Comparison of ENCODE assay signal across 14 cellular contexts in the genomic region with DNA sequence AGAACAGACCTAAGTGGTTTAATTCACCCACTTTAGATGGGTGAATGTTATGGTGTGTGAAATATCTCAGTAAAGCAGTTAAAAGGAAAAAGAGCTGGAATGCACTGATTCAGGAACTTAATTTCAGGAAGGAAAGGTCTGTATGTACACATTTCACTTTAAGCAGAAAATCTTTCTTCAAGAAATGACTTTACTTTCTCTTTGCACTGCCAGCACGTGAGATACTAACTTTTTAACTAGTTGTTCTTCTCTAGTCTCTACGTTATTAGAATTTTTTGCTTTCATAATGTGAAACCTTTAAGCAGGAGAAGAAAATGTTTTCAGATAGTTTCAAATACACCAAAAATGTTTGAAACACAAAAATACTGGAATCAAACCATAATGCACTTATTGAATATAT. TPM values are rescaled to one million over a fixed set of nuclear protein-coding genes. Genes with fewer than 3 reads are reported as not detected.
DNase-seq lines count a peak whose midpoint lies in the region; ATAC-seq, FAIRE-seq and TF ChIP-seq lines count a peak whose summit lies in the region.
"Had no signal": no experiment of that assay in that cellular context is flagged by ENCODE, and none has a peak within 500 bp of the region (broad histone marks: within the 10 kb centered on the region; RNA-seq: fewer than 3 reads in every experiment).

No MANE protein-coding gene starts in this region.

- no peaks in the 10 kb centered on the region for H4K20me1 ChIP-seq in KMS-11 (ENCODE audit: insufficient read depth)

- H3K27me3 ChIP-seq in KMS-11 (ENCODE audit: insufficient read depth, low read depth) (no peaks in the 10 kb centered on the region), small intestine (ENCODE audit: control insufficient read depth in 2 of 2, insufficient read depth in 2 of 2, low read length in 2 of 2) (no peaks in the 10 kb centered on the region)

- H3K9me3 Mint-ChIP-seq in activated T-cell treated with anti-CD3 and anti-CD28 coated beads, Interleukin-2, amount 50 U/mL, for 72 hours: no peaks in the 10 kb centered on the region
- H3K9me3 Mint-ChIP-seq in dendritic cell treated with granulocyte-macrophage colony-stimulating factor and Interleukin-4, amounts not matched to agents 40 ng/mL and 50 ng/mL, for 4 days: no peaks in the 10 kb centered on the region
- H3K9me3 Mint-ChIP-seq: nephron progenitor cell had no signal

- peak overlapping the region; percentile 56 to 70 for H3K4me3 Mint-ChIP-seq in activated T-cell treated with anti-CD3 and anti-CD28 coated beads, Interleukin-2, amount 50 U/mL, for 72 hours
- peak overlapping the region; percentile 17 for H3K4me3 Mint-ChIP-seq in dendritic cell treated with granulocyte-macrophage colony-stimulating factor and Interleukin-4, amounts not matched to agents 40 ng/mL and 50 ng/mL, for 4 days
- H3K4me3 Mint-ChIP-seq: nephron progenitor cell had no signal

- no peak overlapping the region for H3K4me2 ChIP-seq in KMS-11

- no peaks in the 10 kb centered on the region for H3K79me2 ChIP-seq in KMS-11 (ENCODE audit: insufficient read depth, low read depth)

- H3K9ac ChIP-seq in KMS-11: no peak overlapping the region

- H3K36me3 ChIP-seq in KMS-11 (ENCODE audit: insufficient read depth): no peaks in the 10 kb centered on the region
- H3K36me3 ChIP-seq in small intestine (ENCODE audit: control insufficient read depth in 2 of 2, insufficient read depth in 2 of 2, low read length in 2 of 2): no peaks in the 10 kb centered on the region
- H3K36me3 ChIP-seq: gastroesophageal sphincter had no signal

- FAIRE-seq in small intestine (lab: Jason Lieb, UNC): peak; percentile 76
- FAIRE-seq: urothelium cell line had no signal

- H3K4me3 ChIP-seq in KMS-11 (IDR thresholded peaks at IDR 0.05; ENCODE audit: insufficient read depth, low read depth, low read length): no peak overlapping the region
- H3K4me3 ChIP-seq in small intestine (ENCODE audit: low read depth in 1 of 2, low read length in 2 of 2): no peak overlapping the region
- H3K4me3 ChIP-seq: gastroesophageal sphincter had no signal

- intact Hi-C loops in dendritic cell treated with granulocyte-macrophage colony-stimulating factor and Interleukin-4, amounts not matched to agents 40 ng/mL and 50 ng/mL, for 4 days (cut with micrococcal nuclease): no loop called here
- intact Hi-C loops in Right ventricle myocardium inferior (cut with DNase I): no loop called here

- 4 to 13% (median 7%) methylated on average over 2 of the region's 2 CpGs for WGBS in small intestine, 3 donors

- no peak for DNase-seq in activated T-cell treated with anti-CD3 and anti-CD28 coated beads, Interleukin-2, amount 50 U/mL, for 72 hours
- no peak for DNase-seq in activated T-cell treated with anti-CD3 and anti-CD28 coated beads, Interleukin-2, amount 50 U/mL, for 1 hour
- no peak for DNase-seq in small intestine
- DNase-seq in amniotic stem cell (lab: John Stamatoyannopoulos, UW): no peak
- DNase-seq in Right ventricle myocardium inferior (ENCODE audit: missing footprints): no peak
- DNase-seq in midbrain (lab: John Stamatoyannopoulos, UW): no peak
- DNase-seq: activated CD4-positive, alpha-beta T cell treated with anti-CD3 and anti-CD28 coated beads, Interleukin-2, amount 50 U/mL, for 4 hours; dermis blood vessel endothelial cell; nephron progenitor cell; stimulated activated CD8-positive, alpha-beta memory T cell treated with anti-CD3 and anti-CD28 coated beads, Interleukin-4, amount 100 ng/mL, for 48 hours had no signal

- no peaks in the 10 kb centered on the region for H3K36me3 Mint-ChIP-seq in activated T-cell treated with anti-CD3 and anti-CD28 coated beads, Interleukin-2, amount 50 U/mL, for 72 hours (ENCODE audit: insufficient read depth in 2 of 2)
- no peaks in the 10 kb centered on the region for H3K36me3 Mint-ChIP-seq in dendritic cell treated with granulocyte-macrophage colony-stimulating factor and Interleukin-4, amounts not matched to agents 40 ng/mL and 50 ng/mL, for 4 days (ENCODE audit: low read depth)

- peak overlapping the region; percentile 5; the same call in 1 of the 2 replicates for H2AFZ ChIP-seq in KMS-11 (ENCODE audit: low read depth)

- ATAC-seq in activated T-cell treated with anti-CD3 and anti-CD28 coated beads, Interleukin-2, amount 50 U/mL, for 72 hours (replicated peaks in 1 of 2): no peak
- ATAC-seq in Right ventricle myocardium inferior: no peak
- ATAC-seq: gastroesophageal sphincter had no signal

- H3K27me3 Mint-ChIP-seq in activated T-cell treated with anti-CD3 and anti-CD28 coated beads, Interleukin-2, amount 50 U/mL, for 72 hours (ENCODE audit: low read depth): no peaks in the 10 kb centered on the region
- H3K27me3 Mint-ChIP-seq in dendritic cell treated with granulocyte-macrophage colony-stimulating factor and Interleukin-4, amounts not matched to agents 40 ng/mL and 50 ng/mL, for 4 days: no peaks in the 10 kb centered on the region

- H3K9me3 ChIP-seq in small intestine (ENCODE audit: control insufficient read depth, low read depth): no peaks in the 10 kb centered on the region
- H3K9me3 ChIP-seq: gastroesophageal sphincter had no signal

- TF ChIP-seq CTCF in KMS-11 (conservative IDR thresholded peaks at IDR 0.05; ENCODE audit: low read depth, low read length): no peak

- H3K4me1 Mint-ChIP-seq in activated T-cell treated with anti-CD3 and anti-CD28 coated beads, Interleukin-2, amount 50 U/mL, for 72 hours (ENCODE audit: low read depth): peaks cover 7% of the 10 kb centered on the region
- H3K4me1 Mint-ChIP-seq in dendritic cell treated with granulocyte-macrophage colony-stimulating factor and Interleukin-4, amounts not matched to agents 40 ng/mL and 50 ng/mL, for 4 days (ENCODE audit: low read depth): peaks cover 5% of the 10 kb centered on the region
- H3K4me1 Mint-ChIP-seq: nephron progenitor cell had no signal

- H3K4me1 ChIP-seq in KMS-11 (ENCODE audit: low read depth, poor library complexity, severe bottlenecking): no peaks in the 10 kb centered on the region
- H3K4me1 ChIP-seq in small intestine (ENCODE audit: control insufficient read depth in 2 of 2, insufficient read depth in 1 of 2, low read depth in 1 of 2, low read length in 1 of 2): no peaks in the 10 kb centered on the region
- H3K4me1 ChIP-seq: gastroesophageal sphincter had no signal

- H3K27ac ChIP-seq in KMS-11 (no peak overlapping the region), small intestine (ENCODE audit: low read depth in 1 of 2, low read length in 1 of 2) (no peak overlapping the region)
- H3K27ac ChIP-seq: gastroesophageal sphincter had no signal

- H3K27ac Mint-ChIP-seq in activated T-cell treated with anti-CD3 and anti-CD28 coated beads, Interleukin-2, amount 50 U/mL, for 72 hours: no peak overlapping the region
- H3K27ac Mint-ChIP-seq in dendritic cell treated with granulocyte-macrophage colony-stimulating factor and Interleukin-4, amounts not matched to agents 40 ng/mL and 50 ng/mL, for 4 days: peak overlapping the region; percentile 30
- H3K27ac Mint-ChIP-seq: nephron progenitor cell had no signal

RNA-seq across cellular contexts. Expression of gene C4orf46, which starts 18.8 kb away (rescaled TPM):
- 10 to 100 TPM; 22.7 to 26.2 TPM for total RNA-seq in activated T-cell treated with anti-CD3 and anti-CD28 coated beads, Interleukin-2, amount 50 U/mL, for 72 hours
- 1 to 10 TPM; 1.8 to 4.3 (median 3.5) TPM for polyA plus RNA-seq in small intestine
- 3.7 TPM for total RNA-seq in Right ventricle myocardium inferior

RNA-seq across cellular contexts. Expression of gene ETFDH, which starts 19.2 kb away (rescaled TPM):
- 10 to 100 TPM; 30.2 to 38.0 TPM for total RNA-seq in activated T-cell treated with anti-CD3 and anti-CD28 coated beads, Interleukin-2, amount 50 U/mL, for 72 hours
- polyA plus RNA-seq in small intestine: 10 to 100 TPM; 30.6 to 72.4 (median 54.1) TPM
- total RNA-seq in Right ventricle myocardium inferior: 383 TPM
